Comparison of ENCODE assay signal across 8 cellular contexts in genomic region chr1:9009438-9010366, GRCh38. TPM values are rescaled to one million over a fixed set of nuclear protein-coding genes. Genes with fewer than 3 reads are reported as not detected.
A peak's percentile ranks its signal among the peaks of the same experiment; 100 is the strongest.
DNase-seq lines count a peak whose midpoint lies in the region; ATAC-seq and TF ChIP-seq lines count a peak whose summit lies in the region.

No MANE protein-coding gene starts in this region.

- no peak overlapping the region for H3K27ac Mint-ChIP-seq in activated CD8-positive, alpha-beta memory T cell treated with anti-CD3 and anti-CD28 coated beads, Interleukin-2, amount 10 ng/mL, durations not matched to agents 7 days and 5 days
- H3K27ac Mint-ChIP-seq in endodermal cell: peak overlapping the region; percentile 78

- H3K4me1 ChIP-seq in OCI-LY3 (ENCODE audit: low read length) (peaks cover 34% of the 10 kb centered on the region), endodermal cell (ENCODE audit: control insufficient read depth, insufficient read depth, low read length) (no peaks in the 10 kb centered on the region), osteoblast (ENCODE audit: insufficient read depth, low read length) (peaks cover 3% of the 10 kb centered on the region)

- CTCF ChIA-PET in activated CD8-positive, alpha-beta memory T cell treated with anti-CD3 and anti-CD28 coated beads, Interleukin-2, amount 10 ng/mL, durations not matched to agents 7 days and 5 days (lab: Charles Lee): interaction anchor here (0.9 to 2.1 kb wide), 3 partner anchors 10 to 95 kb away, joined by 3 to 10 read pairs (median 3); no protein-coding TSS in a partner anchor

- H3K4me1 Mint-ChIP-seq in activated CD8-positive, alpha-beta memory T cell treated with anti-CD3 and anti-CD28 coated beads, Interleukin-2, amount 10 ng/mL, durations not matched to agents 7 days and 5 days: peaks cover 13% of the 10 kb centered on the region
- H3K4me1 Mint-ChIP-seq in endodermal cell: no peaks in the 10 kb centered on the region

- H3K79me2 ChIP-seq in OCI-LY3 (ENCODE audit: low read length) (no peaks in the 10 kb centered on the region), osteoblast (ENCODE audit: insufficient read depth, low read length) (no peaks in the 10 kb centered on the region)

- H3K4me2 ChIP-seq in OCI-LY3 (ENCODE audit: low read length): peak overlapping the region; percentile 17; the same call in 1 of the 2 replicates
- H3K4me2 ChIP-seq in osteoblast (ENCODE audit: insufficient read depth, low read length): no peak overlapping the region

- no peaks in the 10 kb centered on the region for H3K9me3 ChIP-seq in OCI-LY3 (ENCODE audit: insufficient read depth, low read length)
- H3K9me3 ChIP-seq in endodermal cell (ENCODE audit: control insufficient read depth, low read length): no peaks in the 10 kb centered on the region
- H3K9me3 ChIP-seq in osteoblast (ENCODE audit: low read depth, low read length): no peaks in the 10 kb centered on the region

- no peak overlapping the region for H3K4me3 Mint-ChIP-seq in activated CD8-positive, alpha-beta memory T cell treated with anti-CD3 and anti-CD28 coated beads, Interleukin-2, amount 10 ng/mL, durations not matched to agents 7 days and 5 days
- no peak overlapping the region for H3K4me3 Mint-ChIP-seq in endodermal cell

- peak; percentile 48 for DNase-seq in activated CD8-positive, alpha-beta memory T cell treated with anti-CD3 and anti-CD28 coated beads, Interleukin-2, amount 10 ng/mL, durations not matched to agents 7 days and 5 days
- DNase-seq in activated CD8-positive, alpha-beta memory T cell treated with anti-CD3 and anti-CD28 coated beads, Interleukin-2, amount 50 U/mL, for 4 hours: no peak
- DNase-seq in endodermal cell (peak; percentile 93), osteoblast (ENCODE audit: insufficient read length, low spot score, missing footprints) (peak; percentile 94)

- H3K27me3 ChIP-seq in OCI-LY3 (ENCODE audit: low read depth, low read length) (peaks cover 12% of the 10 kb centered on the region), endodermal cell (ENCODE audit: control insufficient read depth, insufficient read depth, low read length, poor library complexity, severe bottlenecking) (no peaks in the 10 kb centered on the region), osteoblast (ENCODE audit: insufficient read depth, low read length) (no peaks in the 10 kb centered on the region)

- H3K27ac ChIP-seq in OCI-LY3 (ENCODE audit: low read length) (no peak overlapping the region), endodermal cell (ENCODE audit: low read depth, low read length) (no peak overlapping the region), osteoblast (ENCODE audit: low read depth, low read length) (no peak overlapping the region)

- no peak overlapping the region for H3K9ac ChIP-seq in OCI-LY3 (ENCODE audit: low read length)
- no peak overlapping the region for H3K9ac ChIP-seq in endodermal cell (ENCODE audit: extremely low read depth, low read length, poor library complexity, severe bottlenecking)

- 66 to 84% methylated on average over 13 to 21 of the region's 21 CpGs for WGBS in endodermal cell (ENCODE audit: insufficient coverage in 1 of 2, insufficient read length in 1 of 2), 2 experiments

- H2AFZ ChIP-seq in OCI-LY3 (ENCODE audit: low read depth, low read length) (no peak overlapping the region), osteoblast (ENCODE audit: low read length) (no peak overlapping the region)

- peak; percentile 57 for TF ChIP-seq CTCF in OCI-LY3 (IDR thresholded peaks at IDR 0.05; ENCODE audit: low read depth, low read length)
- TF ChIP-seq CTCF in endodermal cell (conservative IDR thresholded peaks at IDR 0.05): peak; percentile 88
- TF ChIP-seq CTCF in osteoblast (IDR thresholded peaks at IDR 0.05; ENCODE audit: extremely low read depth, low read depth, low read length): peak; percentile 66

- H3K4me3 ChIP-seq in OCI-LY3 (ENCODE audit: low read length): no peak overlapping the region
- no peak overlapping the region for H3K4me3 ChIP-seq in endodermal cell (ENCODE audit: low read length)
- H3K4me3 ChIP-seq in osteoblast (ENCODE audit: insufficient read depth, low read length): no peak overlapping the region

- peak; percentile 41 for ATAC-seq in activated CD8-positive, alpha-beta memory T cell treated with anti-CD3 and anti-CD28 coated beads, Interleukin-2, amount 10 ng/mL, durations not matched to agents 7 days and 5 days
- no peak for ATAC-seq in HG03457 (IDR thresholded peaks at IDR 0.05; ENCODE audit: unreplicated experiment)
- no peak for ATAC-seq in activated CD4-positive, CD25-positive, alpha-beta regulatory T cell treated with anti-CD3 and anti-CD28 coated beads, Interleukin-2, amount 50 U/mL, for 24 hours
- ATAC-seq in HG03045 (IDR thresholded peaks at IDR 0.05; ENCODE audit: unreplicated experiment): no peak

- no peaks in the 10 kb centered on the region for H3K9me3 Mint-ChIP-seq in activated CD8-positive, alpha-beta memory T cell treated with anti-CD3 and anti-CD28 coated beads, Interleukin-2, amount 10 ng/mL, durations not matched to agents 7 days and 5 days (ENCODE audit: low read depth)
- no peaks in the 10 kb centered on the region for H3K9me3 Mint-ChIP-seq in endodermal cell

- H4K20me1 ChIP-seq in OCI-LY3 (ENCODE audit: insufficient read depth, low read length) (no peaks in the 10 kb centered on the region), osteoblast (ENCODE audit: insufficient read depth, low read length) (no peaks in the 10 kb centered on the region)

- no peaks in the 10 kb centered on the region for H3K36me3 Mint-ChIP-seq in activated CD8-positive, alpha-beta memory T cell treated with anti-CD3 and anti-CD28 coated beads, Interleukin-2, amount 10 ng/mL, durations not matched to agents 7 days and 5 days
- H3K36me3 Mint-ChIP-seq in endodermal cell (ENCODE audit: low read depth): no peaks in the 10 kb centered on the region

- H3K36me3 ChIP-seq in OCI-LY3 (replicated peaks; ENCODE audit: low read depth, low read length): no peaks in the 10 kb centered on the region
- H3K36me3 ChIP-seq in endodermal cell (ENCODE audit: control insufficient read depth, insufficient read depth, low read length): no peaks in the 10 kb centered on the region
- H3K36me3 ChIP-seq in osteoblast (ENCODE audit: insufficient read depth, low read length): no peaks in the 10 kb centered on the region

- peaks cover 24% of the 10 kb centered on the region for H3K27me3 Mint-ChIP-seq in activated CD8-positive, alpha-beta memory T cell treated with anti-CD3 and anti-CD28 coated beads, Interleukin-2, amount 10 ng/mL, durations not matched to agents 7 days and 5 days
- H3K27me3 Mint-ChIP-seq in endodermal cell (ENCODE audit: insufficient read depth): no peaks in the 10 kb centered on the region

RNA-seq across cellular contexts. Expression of gene SLC2A7, which starts 16.5 kb away (rescaled TPM):
- not detected for total RNA-seq in activated CD8-positive, alpha-beta memory T cell treated with anti-CD3 and anti-CD28 coated beads, Interleukin-2, amount 10 ng/mL, durations not matched to agents 7 days and 5 days
- total RNA-seq in endodermal cell: not detected
- not detected for polyA plus RNA-seq in endodermal cell (2013, experiment 1 of 2)
- not detected for polyA plus RNA-seq in endodermal cell (2013, experiment 2 of 2)
- total RNA-seq in osteoblast: not detected in 2 replicates

RNA-seq across cellular contexts. Expression of gene SLC2A5, which starts 59.7 kb away (rescaled TPM):
- not detected for total RNA-seq in activated CD8-positive, alpha-beta memory T cell treated with anti-CD3 and anti-CD28 coated beads, Interleukin-2, amount 10 ng/mL, durations not matched to agents 7 days and 5 days
- not detected for total RNA-seq in endodermal cell
- polyA plus RNA-seq in endodermal cell (2013, experiment 1 of 2): not detected
- not detected for polyA plus RNA-seq in endodermal cell (2013, experiment 2 of 2)
- total RNA-seq in osteoblast: 11.2 and 22.4 TPM in 2 replicates
